In genomic region chr12:27672654-27673053, GRCh38 we compare ENCODE assay signal across 19 cellular contexts. TPM values are rescaled to one million over a fixed set of nuclear protein-coding genes. Genes with fewer than 3 reads are reported as not detected.
DNase-seq lines count a peak whose midpoint lies in the region; ATAC-seq and TF ChIP-seq lines count a peak whose summit lies in the region.
"Had no signal": no experiment of that assay in that cellular context is flagged by ENCODE, and none has a peak within 500 bp of the region (broad histone marks: within the 10 kb centered on the region; RNA-seq: fewer than 3 reads in every experiment).

No MANE protein-coding gene starts in this region.

- peaks cover 2% of the 10 kb centered on the region for H3K36me3 Mint-ChIP-seq in activated CD4-positive, alpha-beta memory T cell treated with anti-CD3 and anti-CD28 coated beads for 36 hours
- H3K36me3 Mint-ChIP-seq in activated naive CD8-positive, alpha-beta T cell treated with anti-CD3 and anti-CD28 coated beads, Interleukin-2, amount 50 U/mL, for 24 hours (ENCODE audit: low read depth), result no peaks in the 10 kb centered on the region

- H3K27me3 Mint-ChIP-seq in activated CD4-positive, alpha-beta memory T cell treated with anti-CD3 and anti-CD28 coated beads for 36 hours, result no peaks in the 10 kb centered on the region
- H3K27me3 Mint-ChIP-seq in activated naive CD8-positive, alpha-beta T cell treated with anti-CD3 and anti-CD28 coated beads, Interleukin-2, amount 50 U/mL, for 24 hours, result no peaks in the 10 kb centered on the region
- H3K27me3 Mint-ChIP-seq: CD4-positive, alpha-beta memory T cell had no signal

- H3K27me3 ChIP-seq in left ventricle myocardium inferior (ENCODE audit: low read depth) (no peaks in the 10 kb centered on the region), spleen (replicated peaks in 1 of 7) (no peaks in the 10 kb centered on the region)
- H3K27me3 ChIP-seq: BE2C, SJCRH30 had no signal

- H3K4me3 ChIP-seq in left ventricle myocardium inferior (peak overlapping the region; percentile 20), fibroblast of the aortic adventitia (ENCODE audit: low read depth, low read length) (no peak overlapping the region), spleen (no peak overlapping the region)
- H3K4me3 ChIP-seq: SJCRH30 had no signal

- H3K4me1 ChIP-seq in left ventricle myocardium inferior (peaks cover 38% of the 10 kb centered on the region), spleen (no peaks in the 10 kb centered on the region)
- H3K4me1 ChIP-seq: BE2C had no signal

- POLR2A ChIA-PET in activated CD4-positive, alpha-beta memory T cell treated with anti-CD3 and anti-CD28 coated beads for 36 hours (lab: Charles Lee), result no interaction called here

- DNase-seq in left ventricle myocardium inferior, result no peak
- DNase-seq in Right ventricle myocardium inferior (ENCODE audit: missing footprints), result no peak
- DNase-seq in fibroblast of the aortic adventitia (ENCODE audit: low read depth), result peak; percentile 37
- no peak for DNase-seq in spleen
- no peak for DNase-seq in activated CD4-positive, alpha-beta memory T cell treated with anti-CD3 and anti-CD28 coated beads for 36 hours
- no peak for DNase-seq in activated naive CD8-positive, alpha-beta T cell treated with anti-CD3 and anti-CD28 coated beads, Interleukin-2, amount 50 U/mL, for 24 hours
- DNase-seq: BE2C; CD4-positive, alpha-beta memory T cell; GF-D8; GOT3; MM.1S; NCI-H1092; NCI-H1436 treated with DMSO at 0.1 percent for 48 hours; NCI-H2029 treated with DMSO at 0.1 percent for 48 hours; SJCRH30 had no signal

- no peaks in the 10 kb centered on the region for H3K9me3 ChIP-seq in left ventricle myocardium inferior (replicated peaks)
- no peaks in the 10 kb centered on the region for H3K9me3 ChIP-seq in spleen
- H3K9me3 ChIP-seq: BE2C, SJCRH30 had no signal

- no peak for TF ChIP-seq CTCF in left ventricle myocardium inferior (IDR thresholded peaks at IDR 0.05; ENCODE audit: borderline replicate concordance)
- no peak for TF ChIP-seq CTCF in fibroblast of the aortic adventitia (IDR thresholded peaks at IDR 0.05; ENCODE audit: insufficient read depth, low read length)
- no peak for TF ChIP-seq CTCF in spleen (IDR thresholded peaks at IDR 0.05 in 8 of 11, conservative IDR thresholded peaks at IDR 0.05 in 3 of 11)

- H3K27ac ChIP-seq in left ventricle myocardium inferior (replicated peaks) (peak overlapping the region; percentile 74), spleen (peak overlapping the region in 5 of 8 donors; percentile 11 to 39 (median 23))
- H3K27ac ChIP-seq: RWPE1, SJCRH30 had no signal

- no peak overlapping the region for H3K27ac Mint-ChIP-seq in activated CD4-positive, alpha-beta memory T cell treated with anti-CD3 and anti-CD28 coated beads for 36 hours
- no peak overlapping the region for H3K27ac Mint-ChIP-seq in activated naive CD8-positive, alpha-beta T cell treated with anti-CD3 and anti-CD28 coated beads, Interleukin-2, amount 50 U/mL, for 24 hours
- H3K27ac Mint-ChIP-seq: CD4-positive, alpha-beta memory T cell had no signal

- H3K4me3 Mint-ChIP-seq in activated CD4-positive, alpha-beta memory T cell treated with anti-CD3 and anti-CD28 coated beads for 36 hours, result no peak overlapping the region
- H3K4me3 Mint-ChIP-seq in activated naive CD8-positive, alpha-beta T cell treated with anti-CD3 and anti-CD28 coated beads, Interleukin-2, amount 50 U/mL, for 24 hours, result no peak overlapping the region
- H3K4me3 Mint-ChIP-seq: CD4-positive, alpha-beta memory T cell had no signal

- TF ChIP-seq POLR2A in spleen (IDR thresholded peaks at IDR 0.05), result no peak

- peaks cover 67% of the 10 kb centered on the region for H3K36me3 ChIP-seq in left ventricle myocardium inferior
- H3K36me3 ChIP-seq in spleen, result peaks cover 0 to 48% (median 23%) of the 10 kb centered on the region in 6 donors

- 73 to 100% (median 90%) methylated on average over 1 of the region's 1 CpG for WGBS in spleen, 5 donors

- no peaks in the 10 kb centered on the region for H3K9me3 Mint-ChIP-seq in activated CD4-positive, alpha-beta memory T cell treated with anti-CD3 and anti-CD28 coated beads for 36 hours
- H3K9me3 Mint-ChIP-seq in activated naive CD8-positive, alpha-beta T cell treated with anti-CD3 and anti-CD28 coated beads, Interleukin-2, amount 50 U/mL, for 24 hours, result no peaks in the 10 kb centered on the region
- H3K9me3 Mint-ChIP-seq: CD4-positive, alpha-beta memory T cell had no signal

- ATAC-seq in Right ventricle myocardium inferior, result no peak
- ATAC-seq in activated naive CD8-positive, alpha-beta T cell treated with anti-CD3 and anti-CD28 coated beads, Interleukin-2, amount 50 U/mL, for 24 hours, result no peak
- ATAC-seq in GM18861 (IDR thresholded peaks at IDR 0.05; ENCODE audit: unreplicated experiment), result no peak
- ATAC-seq in HG03565 (IDR thresholded peaks at IDR 0.05; ENCODE audit: unreplicated experiment), result no peak
- ATAC-seq: HCT116 had no signal

- H3K4me1 Mint-ChIP-seq in activated CD4-positive, alpha-beta memory T cell treated with anti-CD3 and anti-CD28 coated beads for 36 hours (ENCODE audit: low read depth), result no peaks in the 10 kb centered on the region
- H3K4me1 Mint-ChIP-seq in activated naive CD8-positive, alpha-beta T cell treated with anti-CD3 and anti-CD28 coated beads, Interleukin-2, amount 50 U/mL, for 24 hours, result no peaks in the 10 kb centered on the region
- H3K4me1 Mint-ChIP-seq: CD4-positive, alpha-beta memory T cell had no signal

- CTCF ChIA-PET in activated CD4-positive, alpha-beta memory T cell treated with anti-CD3 and anti-CD28 coated beads for 36 hours (lab: Charles Lee), result interaction anchor here (1.8 kb wide), 1 partner anchor 20 kb away, joined by 3 read pairs; no protein-coding TSS in a partner anchor

- intact Hi-C loops in left ventricle myocardium inferior (cut with micrococcal nuclease) (no loop called here), Right ventricle myocardium inferior (cut with DNase I) (no loop called here), spleen (cut with DNase I; ENCODE audit: low total_unique reads) (no loop called here)
- intact Hi-C loops in activated CD4-positive, alpha-beta memory T cell treated with anti-CD3 and anti-CD28 coated beads for 36 hours (cut with micrococcal nuclease), result no loop called here

RNA-seq across cellular contexts. Expression of gene REP15, which starts 23.6 kb away (rescaled TPM):
- total RNA-seq in left ventricle myocardium inferior (5.5 TPM), Right ventricle myocardium inferior (8.2 TPM), fibroblast of the aortic adventitia (ENCODE audit: low replicate concordance) (1.1 and 3.5 TPM in 2 replicates), spleen (1 to 10 TPM; 1.4 to 5.4 (median 4.2) TPM)
- 1 to 10 TPM in 2 of 3 donors, under 1 TPM in 1; 0.89 to 1.8 (median 1.1) TPM for polyA plus RNA-seq in spleen
- total RNA-seq in activated CD4-positive, alpha-beta memory T cell treated with anti-CD3 and anti-CD28 coated beads for 36 hours, result under 1 TPM in 1 of 2 experiments, not detected in 1; 0.22 TPM
- total RNA-seq: CD4-positive, alpha-beta memory T cell had no signal

RNA-seq across cellular contexts. Expression of gene MRPS35, which starts 38.0 kb away (rescaled TPM):
- 61.4 TPM for total RNA-seq in left ventricle myocardium inferior
- 56.7 TPM for total RNA-seq in Right ventricle myocardium inferior
- 58.5 and 87.4 TPM in 2 replicates for total RNA-seq in fibroblast of the aortic adventitia (ENCODE audit: low replicate concordance)
- 10 to 100 TPM; 23.9 to 40.8 (median 28.8) TPM for total RNA-seq in spleen
- polyA plus RNA-seq in spleen, result 10 to 100 TPM; 20.5 to 33.1 (median 28.3) TPM
- 10 to 100 TPM; 49.2 to 50.2 TPM for total RNA-seq in activated CD4-positive, alpha-beta memory T cell treated with anti-CD3 and anti-CD28 coated beads for 36 hours
